ENCODE assay signal across 23 cellular contexts in genomic region chr17:62906881-62907280, GRCh38.
"Had no signal": no experiment of that assay in that cellular context is flagged by ENCODE, and none has a peak within 500 bp of the region (broad histone marks: within the 10 kb centered on the region; RNA-seq: fewer than 3 reads in every experiment).

No MANE protein-coding gene starts in this region.

- H3K27me3 ChIP-seq: dorsolateral prefrontal cortex, neural progenitor cell had no signal

- DNase-seq: cortex of kidney; dorsolateral prefrontal cortex; effector CD8-positive, alpha-beta T cell; glutamatergic neuron; islet precursor cell; left ventricle myocardium inferior; lower lobe of right lung; mesenchymal stem cell; midbrain; occipital lobe; retina; spleen; stimulated activated CD4-positive, alpha-beta T cell treated with anti-CD3 and anti-CD28 coated beads, Interleukin-2, amount 100 ng/mL, for 24 hours; stimulated activated naive CD4-positive, alpha-beta T cell treated with Interleukin-2 at 50 U/mL for 16 hours; trophoblast cell had no signal

- FAIRE-seq: endometrium, frontal cortex had no signal

- H3K36me3 ChIP-seq: left ventricle myocardium inferior, lower lobe of right lung, neural progenitor cell, prostate gland, spleen had no signal

- H3K4me1 ChIP-seq: left ventricle myocardium inferior, prostate gland, spleen had no signal

- H3K27ac ChIP-seq: dorsolateral prefrontal cortex, left ventricle myocardium inferior, lower lobe of right lung, neural progenitor cell, parathyroid adenoma, prostate gland, spleen had no signal

- H3K4me3 ChIP-seq: dorsolateral prefrontal cortex, left ventricle myocardium inferior, lower lobe of right lung, neural progenitor cell, prostate gland, spleen had no signal

- H3K9me3 ChIP-seq: lower lobe of right lung, prostate gland, spleen had no signal

- ATAC-seq: esophagus mucosa; lower lobe of right lung; natural killer cell treated with Interleukin-12 subunit alpha and Interleukin-12 subunit beta and Interleukin-15 and Interleukin-18, amount 100 ng/mL, for 72 hours; sciatic nerve had no signal
